In genomic region chr13:114073881-114074551, GRCh38 we compare ENCODE assay signal across 1 cellular context.
TF ChIP-seq lines count a peak whose summit lies in the region.

No MANE protein-coding gene starts in this region.

TF ChIP-seq in HepG2, 621 proteins besides CTCF, POLR2A, EP300 and RAD21:
- TF ChIP-seq LCORL (IDR thresholded peaks at IDR 0.05) (no peak), LCORL (CRISPR knock-in tag; IDR thresholded peaks at IDR 0.05) (no peak), RBM39 (IDR thresholded peaks at IDR 0.05; ENCODE audit: low read depth, low read length, poor library complexity, severe bottlenecking) (no peak), ZNF24 (IDR thresholded peaks at IDR 0.05) (no peak), KIAA2018 (CRISPR knock-in tag; IDR thresholded peaks at IDR 0.05; ENCODE audit: borderline replicate concordance) (no peak)
